ENCODE assay signal across 19 cellular contexts in the genomic region with DNA sequence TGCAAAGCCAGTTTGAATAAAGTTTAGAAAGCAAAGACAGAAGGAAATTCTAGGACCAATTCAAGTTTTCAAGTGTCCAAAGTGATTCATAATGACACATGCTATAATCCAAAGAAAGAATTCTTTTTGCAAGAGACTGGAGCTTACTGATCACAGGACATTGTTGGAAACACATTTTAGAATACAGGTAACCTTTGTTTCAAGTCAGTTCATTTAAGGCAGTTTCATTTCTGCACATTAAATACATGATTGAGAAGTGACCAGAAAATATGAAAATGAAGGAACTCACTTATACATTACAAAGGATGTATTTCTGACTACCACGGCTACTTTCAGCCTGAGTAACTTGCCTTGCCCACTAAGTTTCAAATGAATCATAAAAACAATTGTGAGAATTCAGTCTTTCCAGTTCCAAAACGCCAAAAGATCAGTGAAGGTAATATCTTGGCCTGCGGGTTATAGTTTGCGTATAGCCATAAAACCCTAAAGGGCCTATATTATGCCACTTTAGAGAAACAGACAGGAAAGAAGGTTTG. TPM values are rescaled to one million over a fixed set of nuclear protein-coding genes. Genes with fewer than 3 reads are reported as not detected.
DNase-seq lines count a peak whose midpoint lies in the region; ATAC-seq, FAIRE-seq and TF ChIP-seq lines count a peak whose summit lies in the region.
"Had no signal": no experiment of that assay in that cellular context is flagged by ENCODE, and none has a peak within 500 bp of the region (broad histone marks: within the 10 kb centered on the region; RNA-seq: fewer than 3 reads in every experiment).

No MANE protein-coding gene starts in this region.

- no peak overlapping the region for H3K14ac ChIP-seq in trophoblast cell (ENCODE audit: low read length)

- H2BK5ac ChIP-seq in trophoblast cell (ENCODE audit: low read depth, low read length, poor library complexity): no peak overlapping the region

- no peak overlapping the region for H3K4me3 Mint-ChIP-seq in astrocyte (ENCODE audit: unreplicated experiment)
- H3K4me3 Mint-ChIP-seq: activated naive CD8-positive, alpha-beta T cell; H9 had no signal

- no peak overlapping the region for H3K23ac ChIP-seq in trophoblast cell (ENCODE audit: low read length)

- H3K27ac Mint-ChIP-seq in astrocyte (ENCODE audit: unreplicated experiment): peak overlapping the region; percentile 2
- H3K27ac Mint-ChIP-seq: activated naive CD8-positive, alpha-beta T cell; H9 had no signal

- H4K91ac ChIP-seq in trophoblast cell (ENCODE audit: low read depth, low read length): no peak overlapping the region

- TF ChIP-seq CTCF in astrocyte (IDR thresholded peaks at IDR 0.05; ENCODE audit: insufficient read depth, low read depth, low read length): no peak

- H3K27ac ChIP-seq in astrocyte (ENCODE audit: low read depth, low read length): peak overlapping the region; percentile 68
- H3K27ac ChIP-seq in trophoblast cell (ENCODE audit: low read depth, low read length): no peak overlapping the region
- H3K27ac ChIP-seq: neutrophil, SK-N-MC, WERI-Rb-1 had no signal

- WGBS in trophoblast cell (ENCODE audit: extremely low coverage, insufficient coverage, insufficient read length): no CpG with 5 or more reads among the region's 4 CpGs

- no peak overlapping the region for H4K8ac ChIP-seq in trophoblast cell (ENCODE audit: low read depth, low read length)

- H3K9ac ChIP-seq in astrocyte (ENCODE audit: low read length) (peak overlapping the region; percentile 34), trophoblast cell (ENCODE audit: low read length) (no peak overlapping the region)

- H2AFZ ChIP-seq in astrocyte (ENCODE audit: low read depth, low read length) (no peak overlapping the region), trophoblast cell (ENCODE audit: insufficient read depth, low read length, poor library complexity) (no peak overlapping the region)

- H3K27me3 ChIP-seq in astrocyte (ENCODE audit: insufficient read depth, low read length) (no peaks in the 10 kb centered on the region), trophoblast cell (ENCODE audit: insufficient read depth, low read length) (no peaks in the 10 kb centered on the region)
- H3K27me3 ChIP-seq: neutrophil had no signal

- H3K36me3 Mint-ChIP-seq in astrocyte (ENCODE audit: low read depth, unreplicated experiment): peaks cover 25% of the 10 kb centered on the region
- H3K36me3 Mint-ChIP-seq: activated naive CD8-positive, alpha-beta T cell had no signal

- H3K9me3 ChIP-seq in astrocyte (ENCODE audit: insufficient read depth, low read depth, low read length) (no peaks in the 10 kb centered on the region), trophoblast cell (ENCODE audit: insufficient read depth, low read depth, low read length) (no peaks in the 10 kb centered on the region)
- H3K9me3 ChIP-seq: neutrophil had no signal

- ATAC-seq in GM18907 (IDR thresholded peaks at IDR 0.05; ENCODE audit: unreplicated experiment) (peak; percentile 46), HG03432 (IDR thresholded peaks at IDR 0.05; ENCODE audit: unreplicated experiment) (peak; percentile 88), GM21825 (IDR thresholded peaks at IDR 0.05; ENCODE audit: unreplicated experiment) (no peak)
- ATAC-seq: K562 had no signal

- peaks cover 20% of the 10 kb centered on the region for H3K4me1 ChIP-seq in astrocyte (ENCODE audit: insufficient read depth, low read length)
- peaks cover 0 to 2% of the 10 kb centered on the region in 2 experiments for H3K4me1 ChIP-seq in trophoblast cell (ENCODE audit: control insufficient read depth in 1 of 2, insufficient read depth in 2 of 2, low read length in 2 of 2)

- H3K4me1 Mint-ChIP-seq in astrocyte (ENCODE audit: low read depth, unreplicated experiment): peaks cover 47% of the 10 kb centered on the region

- no peak for FAIRE-seq in astrocyte (lab: Jason Lieb, UNC)
- FAIRE-seq: K562 had no signal

- no peak overlapping the region for H2AK5ac ChIP-seq in trophoblast cell (ENCODE audit: low read length)

- no peaks in the 10 kb centered on the region for H4K20me1 ChIP-seq in astrocyte (ENCODE audit: insufficient read depth, low read length)

- H4K12ac ChIP-seq in trophoblast cell (ENCODE audit: low read depth, low read length): no peak overlapping the region

- H2BK12ac ChIP-seq in trophoblast cell (ENCODE audit: low read length): no peak overlapping the region

- H3K36me3 ChIP-seq in astrocyte (ENCODE audit: insufficient read depth, low read length) (no peaks in the 10 kb centered on the region), trophoblast cell (ENCODE audit: control insufficient read depth in 1 of 2, insufficient read depth in 2 of 2, low read length in 2 of 2) (peaks cover 0 to 3% of the 10 kb centered on the region in 2 experiments)
- H3K36me3 ChIP-seq: neutrophil had no signal

- peaks cover 76% of the 10 kb centered on the region for H3K79me2 ChIP-seq in astrocyte (ENCODE audit: insufficient read depth, low read length)
- H3K79me2 ChIP-seq in trophoblast cell (ENCODE audit: control insufficient read depth, insufficient read depth, low read length, poor library complexity): no peaks in the 10 kb centered on the region

- no peak overlapping the region for H2BK120ac ChIP-seq in trophoblast cell (ENCODE audit: insufficient read depth, low read length, poor library complexity)

- no peaks in the 10 kb centered on the region for H3K79me1 ChIP-seq in trophoblast cell (ENCODE audit: low read length)

- no peaks in the 10 kb centered on the region for H3K27me3 Mint-ChIP-seq in astrocyte (ENCODE audit: low read depth, unreplicated experiment)
- H3K27me3 Mint-ChIP-seq: activated naive CD8-positive, alpha-beta T cell had no signal

- DNase-seq in astrocyte (ENCODE audit: low read depth) (peak; percentile 57), trophoblast cell (peak; percentile 62 to 92), activated T-cell treated with anti-CD3 and anti-CD28 coated beads for 4 hours (no peak), SHP77 (lab: John Stamatoyannopoulos, UW) (no peak)
- DNase-seq in stimulated activated CD8-positive, alpha-beta memory T cell treated with anti-CD3 and anti-CD28 coated beads, Interleukin-4, amount 100 ng/mL, for 48 hours: no peak
- DNase-seq: erythroblast, GDM1, H9, mesendoderm, NCI-H1694 treated with DMSO at 0.1 percent for 48 hours, NCI-H748 treated with DMSO at 0.1 percent for 48 hours, WERI-Rb-1 had no signal

- peak overlapping the region; percentile 55 for H3K4me2 ChIP-seq in astrocyte (ENCODE audit: low read length)
- no peak overlapping the region for H3K4me2 ChIP-seq in trophoblast cell (ENCODE audit: low read length)

- H3K18ac ChIP-seq in trophoblast cell (ENCODE audit: low read length): no peak overlapping the region

- H3K4me3 ChIP-seq in astrocyte (ENCODE audit: insufficient read depth, low read depth, low read length) (peak overlapping the region; percentile 0), trophoblast cell (ENCODE audit: low read depth, low read length) (no peak overlapping the region)
- H3K4me3 ChIP-seq: K562, SK-N-MC had no signal

- H3K9me3 Mint-ChIP-seq in astrocyte (ENCODE audit: unreplicated experiment): no peaks in the 10 kb centered on the region

- no peak overlapping the region for H3K4ac ChIP-seq in trophoblast cell (ENCODE audit: low read depth, low read length)

RNA-seq across cellular contexts. Expression of gene PRICKLE2, which starts 48.7 kb away (rescaled TPM):
- 84.4 and 101 TPM in 2 replicates for total RNA-seq in astrocyte
- 24.6 and 25.1 TPM in 2 replicates for polyA plus RNA-seq in trophoblast cell (2013)
- polyA plus RNA-seq: K562 had no signal

Comparison
In these comparisons a context has a peak if more than half of its experiments do, and no peak if none do; other contexts are left out.
1. DNase-seq: peak in astrocyte (single experiment) and trophoblast cell (2 of 2); none in activated T-cell treated with anti-CD3 and anti-CD28 coated beads for 4 hours (single experiment), SHP77 (0 of 2) and stimulated activated CD8-positive, alpha-beta memory T cell treated with anti-CD3 and anti-CD28 coated beads, Interleukin-4, amount 100 ng/mL, for 48 hours (single experiment).